Comparison of ENCODE assay signal across 15 cellular contexts in the genomic region with DNA sequence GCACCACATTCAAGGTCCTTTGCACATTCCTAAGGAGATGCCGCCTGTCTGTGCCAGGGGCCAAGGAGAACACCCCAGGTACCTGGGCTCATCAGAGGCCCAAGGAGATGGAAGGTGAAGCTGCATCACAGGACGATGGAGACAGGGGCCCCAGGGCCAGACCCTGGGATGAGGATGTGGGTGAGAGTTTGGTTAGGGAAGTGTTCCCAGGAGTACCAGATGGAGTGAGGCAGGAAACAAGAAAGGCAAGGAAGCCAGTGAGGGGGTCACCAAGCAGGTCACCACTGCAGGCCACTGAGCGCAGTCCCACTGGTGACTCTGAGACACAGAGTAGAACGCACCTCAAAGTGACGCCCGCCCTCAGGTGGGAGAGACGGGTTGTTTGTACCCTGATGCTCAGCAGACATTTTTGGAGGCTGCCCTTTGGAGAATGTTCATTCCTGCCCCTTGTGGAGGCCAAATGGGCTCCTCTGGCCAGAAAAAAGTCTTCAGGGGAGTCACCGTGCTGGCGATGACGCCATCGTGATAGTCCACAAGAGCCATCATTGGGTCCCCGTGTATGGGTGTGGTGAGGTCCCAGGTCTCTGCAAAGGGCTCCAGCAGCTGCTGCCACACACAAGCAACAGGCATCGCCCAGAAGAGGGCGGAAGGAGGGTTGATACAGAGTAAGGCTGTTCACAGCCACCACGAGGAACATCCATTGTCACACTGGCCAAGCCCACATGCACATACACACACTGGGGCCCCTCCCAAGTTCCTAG. TPM values are rescaled to one million over a fixed set of nuclear protein-coding genes. Genes with fewer than 3 reads are reported as not detected.
DNase-seq lines count a peak whose midpoint lies in the region; ATAC-seq, FAIRE-seq and TF ChIP-seq lines count a peak whose summit lies in the region.
"Had no signal": no experiment of that assay in that cellular context is flagged by ENCODE, and none has a peak within 500 bp of the region (broad histone marks: within the 10 kb centered on the region; RNA-seq: fewer than 3 reads in every experiment).

No MANE protein-coding gene starts in this region.

- ATAC-seq in activated naive CD8-positive, alpha-beta T cell treated with anti-CD3 and anti-CD28 coated beads, Interleukin-2, amount 50 U/mL, for 24 hours = no peak
- peak; percentile 53 for ATAC-seq in GM12878
- ATAC-seq in stimulated activated effector memory CD8-positive, alpha-beta T cell treated with anti-CD3 and anti-CD28 coated beads, Interleukin-12 subunit alpha, Interleukin-12 subunit beta, amount 100 ng/mL, for 72 hours = no peak

- H3K27ac Mint-ChIP-seq in activated naive CD8-positive, alpha-beta T cell treated with anti-CD3 and anti-CD28 coated beads for 36 hours = peak overlapping the region; percentile 51
- no peak overlapping the region for H3K27ac Mint-ChIP-seq in activated naive CD8-positive, alpha-beta T cell treated with anti-CD3 and anti-CD28 coated beads, Interleukin-2, amount 50 U/mL, for 24 hours
- H3K27ac Mint-ChIP-seq in stimulated activated effector memory CD8-positive, alpha-beta T cell treated with anti-CD3 and anti-CD28 coated beads, Interleukin-12 subunit alpha, Interleukin-12 subunit beta, amount 100 ng/mL, for 72 hours = peak overlapping the region; percentile 40
- no peak overlapping the region for H3K27ac Mint-ChIP-seq in HFFc6
- H3K27ac Mint-ChIP-seq: activated naive CD8-positive, alpha-beta T cell had no signal

- RAD21 ChIA-PET in GM12878 (lab: Charles Lee; ENCODE audit: unreplicated experiment) = interaction anchor here (1.3 to 3.1 kb wide), 3 partner anchors 78 to 105 kb away, joined by 3 to 12 read pairs (median 9); no protein-coding TSS in a partner anchor

- H3K4me1 ChIP-seq in Loucy (ENCODE audit: insufficient read depth, low read length, poor library complexity, severe bottlenecking) (peaks cover 20% of the 10 kb centered on the region), GM12878 (ENCODE audit: control insufficient read depth, insufficient read depth, low read length) (peaks cover 5% of the 10 kb centered on the region)

- TF ChIP-seq RAD21 in GM12878 (IDR thresholded peaks at IDR 0.05; ENCODE audit: insufficient read depth, low read depth, low read length) = 0 out of 2 replicates have a peak, but pooled peaks have one; percentile 9

- POLR2A ChIA-PET in GM12878 (lab: Charles Lee) = interaction anchor here (1.3 kb wide), 1 partner anchor 106 kb away, joined by 3 read pairs; no protein-coding TSS in a partner anchor

- no peak overlapping the region for H3K4me3 Mint-ChIP-seq in activated naive CD8-positive, alpha-beta T cell treated with anti-CD3 and anti-CD28 coated beads for 36 hours
- no peak overlapping the region for H3K4me3 Mint-ChIP-seq in activated naive CD8-positive, alpha-beta T cell treated with anti-CD3 and anti-CD28 coated beads, Interleukin-2, amount 50 U/mL, for 24 hours
- H3K4me3 Mint-ChIP-seq in stimulated activated effector memory CD8-positive, alpha-beta T cell treated with anti-CD3 and anti-CD28 coated beads, Interleukin-12 subunit alpha, Interleukin-12 subunit beta, amount 100 ng/mL, for 72 hours = no peak overlapping the region
- no peak overlapping the region for H3K4me3 Mint-ChIP-seq in HFFc6
- H3K4me3 Mint-ChIP-seq: activated naive CD8-positive, alpha-beta T cell had no signal

- SMC1A ChIA-PET in GM12878 (lab: Charles Lee; ENCODE audit: uncharacterized antibody, unreplicated experiment) = interaction anchor here (0.9 to 1.1 kb wide), 4 partner anchors 25 to 105 kb away, joined by 3 to 4 read pairs (median 4); no protein-coding TSS in a partner anchor

- TF ChIP-seq POLR2A in GM12878 (IDR thresholded peaks at IDR 0.05; ENCODE audit: low read depth, low read length) = no peak

- no peaks in the 10 kb centered on the region for H3K36me3 Mint-ChIP-seq in activated naive CD8-positive, alpha-beta T cell treated with anti-CD3 and anti-CD28 coated beads for 36 hours
- H3K36me3 Mint-ChIP-seq in activated naive CD8-positive, alpha-beta T cell treated with anti-CD3 and anti-CD28 coated beads, Interleukin-2, amount 50 U/mL, for 24 hours (ENCODE audit: low read depth) = no peaks in the 10 kb centered on the region
- no peaks in the 10 kb centered on the region for H3K36me3 Mint-ChIP-seq in stimulated activated effector memory CD8-positive, alpha-beta T cell treated with anti-CD3 and anti-CD28 coated beads, Interleukin-12 subunit alpha, Interleukin-12 subunit beta, amount 100 ng/mL, for 72 hours
- no peaks in the 10 kb centered on the region for H3K36me3 Mint-ChIP-seq in HFFc6 (ENCODE audit: low read depth)
- H3K36me3 Mint-ChIP-seq: activated naive CD8-positive, alpha-beta T cell had no signal

- H3K9me3 ChIP-seq in Loucy (ENCODE audit: insufficient read depth, low read depth, low read length) (no peaks in the 10 kb centered on the region), GM12878 (replicated peaks; ENCODE audit: control insufficient read depth, insufficient read depth, low read length) (no peaks in the 10 kb centered on the region)
- H3K9me3 ChIP-seq: breast epithelium, Caco-2, gastroesophageal sphincter, left lung had no signal

- peak; percentile 23; the same call in 1 of the 2 replicates for TF ChIP-seq CTCF in Loucy (conservative IDR thresholded peaks at IDR 0.05; ENCODE audit: low read length)
- peak in 1 of 3 experiments; percentile 22; a peak in 1 of 6 replicates for TF ChIP-seq CTCF in GM12878 (IDR thresholded peaks at IDR 0.05 in 2 of 3, conservative IDR thresholded peaks at IDR 0.05 in 1 of 3; ENCODE audit: control insufficient read depth in 2 of 3, extremely low read depth in 1 of 3, insufficient read depth in 1 of 3, low read depth in 3 of 3, low read length in 3 of 3)
- no peak for TF ChIP-seq CTCF in brain microvascular endothelial cell (IDR thresholded peaks at IDR 0.05; ENCODE audit: low read depth, low read length, missing control alignments)
- TF ChIP-seq CTCF in HFFc6 (IDR thresholded peaks at IDR 0.05) = no peak

- in situ Hi-C loops in GM12878 (cut with MboI) = no loop called here
- in situ Hi-C loops in brain microvascular endothelial cell (cut with HindIII; ENCODE audit: low pct_ligation_motif_present, low sequenced_read_pairs) = no loop called here

- intact Hi-C loops in GM12878 (cut with micrococcal nuclease; ENCODE audit: unreplicated experiment) = loop anchor here (5.0 kb wide), 1 partner anchor 127 kb away; no protein-coding TSS in a partner anchor

- H3F3A ChIP-seq in Loucy (ENCODE audit: low read depth) = no peaks in the 10 kb centered on the region

- peaks cover 16% of the 10 kb centered on the region for H3K4me1 Mint-ChIP-seq in activated naive CD8-positive, alpha-beta T cell treated with anti-CD3 and anti-CD28 coated beads for 36 hours
- peaks cover 15% of the 10 kb centered on the region for H3K4me1 Mint-ChIP-seq in activated naive CD8-positive, alpha-beta T cell treated with anti-CD3 and anti-CD28 coated beads, Interleukin-2, amount 50 U/mL, for 24 hours
- peaks cover 17% of the 10 kb centered on the region for H3K4me1 Mint-ChIP-seq in stimulated activated effector memory CD8-positive, alpha-beta T cell treated with anti-CD3 and anti-CD28 coated beads, Interleukin-12 subunit alpha, Interleukin-12 subunit beta, amount 100 ng/mL, for 72 hours
- H3K4me1 Mint-ChIP-seq in HFFc6 (ENCODE audit: low read depth) = peaks cover 15% of the 10 kb centered on the region

- H3K4me3 ChIP-seq in Loucy (ENCODE audit: low read length, poor library complexity, severe bottlenecking) (no peak overlapping the region), GM12878 (no peak overlapping the region), brain microvascular endothelial cell (ENCODE audit: low read depth, low read length) (no peak overlapping the region)
- H3K4me3 ChIP-seq: breast epithelium, gastroesophageal sphincter, left lung, skin epidermis had no signal

- H2AFZ ChIP-seq in Loucy (ENCODE audit: low read length) (no peak overlapping the region), GM12878 (ENCODE audit: control insufficient read depth, low read depth, low read length) (no peak overlapping the region)

- no TSS peak for BruUV-seq in GM12878 (replicated peaks; lab: Mats Ljungman, UMichigan)

- H3K4me2 ChIP-seq in Loucy (ENCODE audit: low read depth, low read length, poor library complexity, severe bottlenecking) = no peak overlapping the region
- no peak overlapping the region for H3K4me2 ChIP-seq in GM12878 (ENCODE audit: control insufficient read depth, insufficient read depth)

- no peak overlapping the region for H3K27ac ChIP-seq in GM12878 (ENCODE audit: control insufficient read depth, insufficient read depth)
- H3K27ac ChIP-seq in brain microvascular endothelial cell = no peak overlapping the region
- H3K27ac ChIP-seq: breast epithelium, gastroesophageal sphincter, left lung, skin epidermis had no signal

- no peaks in the 10 kb centered on the region for H3K27me3 Mint-ChIP-seq in activated naive CD8-positive, alpha-beta T cell treated with anti-CD3 and anti-CD28 coated beads for 36 hours
- no peaks in the 10 kb centered on the region for H3K27me3 Mint-ChIP-seq in activated naive CD8-positive, alpha-beta T cell treated with anti-CD3 and anti-CD28 coated beads, Interleukin-2, amount 50 U/mL, for 24 hours
- peaks cover 7% of the 10 kb centered on the region for H3K27me3 Mint-ChIP-seq in HFFc6 (ENCODE audit: insufficient read depth)
- H3K27me3 Mint-ChIP-seq: activated naive CD8-positive, alpha-beta T cell had no signal

- no peaks in the 10 kb centered on the region for H3K9me3 Mint-ChIP-seq in activated naive CD8-positive, alpha-beta T cell treated with anti-CD3 and anti-CD28 coated beads for 36 hours
- no peaks in the 10 kb centered on the region for H3K9me3 Mint-ChIP-seq in activated naive CD8-positive, alpha-beta T cell treated with anti-CD3 and anti-CD28 coated beads, Interleukin-2, amount 50 U/mL, for 24 hours
- H3K9me3 Mint-ChIP-seq in stimulated activated effector memory CD8-positive, alpha-beta T cell treated with anti-CD3 and anti-CD28 coated beads, Interleukin-12 subunit alpha, Interleukin-12 subunit beta, amount 100 ng/mL, for 72 hours = no peaks in the 10 kb centered on the region
- H3K9me3 Mint-ChIP-seq in HFFc6 = no peaks in the 10 kb centered on the region

- no peaks in the 10 kb centered on the region for H3K27me3 ChIP-seq in Loucy (ENCODE audit: insufficient read depth, low read length, poor library complexity, severe bottlenecking)
- H3K27me3 ChIP-seq in GM12878 (replicated peaks in 1 of 2; ENCODE audit: control insufficient read depth in 2 of 2, insufficient read depth in 2 of 2, low read length in 1 of 2) = no peaks in the 10 kb centered on the region
- H3K27me3 ChIP-seq in brain microvascular endothelial cell (replicated peaks) = no peaks in the 10 kb centered on the region
- H3K27me3 ChIP-seq: breast epithelium, gastroesophageal sphincter, left lung had no signal

- H3K79me2 ChIP-seq in Loucy (ENCODE audit: insufficient read depth, low read length) = no peaks in the 10 kb centered on the region
- H3K79me2 ChIP-seq in GM12878 (ENCODE audit: control insufficient read depth, insufficient read depth, low read length) = no peaks in the 10 kb centered on the region

- H3K36me3 ChIP-seq in Loucy (ENCODE audit: insufficient read depth, low read length) (no peaks in the 10 kb centered on the region), GM12878 (ENCODE audit: control insufficient read depth in 2 of 2, insufficient read depth in 2 of 2, low read length in 1 of 2) (no peaks in the 10 kb centered on the region), brain microvascular endothelial cell (replicated peaks) (no peaks in the 10 kb centered on the region)
- H3K36me3 ChIP-seq: breast epithelium, gastroesophageal sphincter, left lung had no signal

- WGBS in GM12878 (ENCODE audit: insufficient coverage, insufficient replicate concordance, low lambda C conversion rate, missing lambda C conversion rate) = 37% methylated on average over 15 of the region's 15 CpGs

- H3K9me2 ChIP-seq in Loucy (replicated peaks; ENCODE audit: low read depth, low read length) = no peaks in the 10 kb centered on the region

- CTCF ChIA-PET in GM12878 (lab: Yijun Ruan, JAX) = interaction anchor here (0.9 to 10.4 kb wide), 12 partner anchors 9 to 127 kb away, joined by 3 to 118 read pairs (median 4); partner anchors contain the start of gene CKLF

- no peak for DNase-seq in activated naive CD8-positive, alpha-beta T cell treated with anti-CD3 and anti-CD28 coated beads for 36 hours
- no peak for DNase-seq in activated naive CD8-positive, alpha-beta T cell treated with anti-CD3 and anti-CD28 coated beads, Interleukin-2, amount 50 U/mL, for 24 hours
- no peak for DNase-seq in GM12878 (ENCODE audit: low read depth, low spot score)
- DNase-seq in stimulated activated effector memory CD8-positive, alpha-beta T cell treated with anti-CD3 and anti-CD28 coated beads, Interleukin-12 subunit alpha, Interleukin-12 subunit beta, amount 100 ng/mL, for 72 hours (ENCODE audit: low spot score in 2 of 2) = no peak
- DNase-seq in brain microvascular endothelial cell = no peak
- DNase-seq in medulla oblongata (ENCODE audit: extremely low spot score) = no peak
- no peak for DNase-seq in HFFc6
- DNase-seq: NCI-H1436 treated with DMSO at 0.1 percent for 48 hours had no signal

- H4K20me1 ChIP-seq in Loucy (ENCODE audit: insufficient read depth, low read length, poor library complexity, severe bottlenecking) (no peaks in the 10 kb centered on the region), GM12878 (ENCODE audit: control insufficient read depth, insufficient read depth) (no peaks in the 10 kb centered on the region)

- TF ChIP-seq EP300 in GM12878 (IDR thresholded peaks at IDR 0.05; ENCODE audit: borderline replicate concordance in 1 of 2, control insufficient read depth in 1 of 2, low read depth in 2 of 2, low read length in 2 of 2) = no peak

- H3K9ac ChIP-seq in Loucy (ENCODE audit: low read depth, low read length, poor library complexity, severe bottlenecking) (no peak overlapping the region), GM12878 (ENCODE audit: control insufficient read depth, insufficient read depth, low read length) (no peak overlapping the region)

- FAIRE-seq in GM12878 (lab: Jason Lieb, UNC) = no peak

RNA-seq across cellular contexts. Expression of gene BEAN1, which starts 57.5 kb away (rescaled TPM):
- total RNA-seq in activated naive CD8-positive, alpha-beta T cell treated with anti-CD3 and anti-CD28 coated beads for 36 hours = not detected
- total RNA-seq in GM12878 (2013; cell fraction: nucleolus; rRNA removed) = not detected in 2 replicates
- total RNA-seq in GM12878 (2014; rRNA removed) (not detected in 2 replicates), GM12878 (2014; rRNA removed; fragmentation: Illumina TruSeq; extraction: Trizol) (not detected in 2 replicates), GM12878 (2021) (not detected in 2 replicates)
- polyA plus RNA-seq in GM12878 (2011; ENCODE audit: low read depth) = not detected
- polyA plus RNA-seq in GM12878 (2011; rRNA removed) (not detected in 2 replicates), GM12878 (2014; fragmentation: Illumina TruSeq; extraction: Trizol) (not detected in 2 replicates), GM12878 (2014; fragmentation: Nextera tagmentation; extraction: Ambion mirVana) (not detected), GM12878 (2014; rRNA removed) (not detected in 2 replicates), GM12878 (2016; fragmentation: Nextera tagmentation; extraction: Ambion mirVana) (not detected)
- polyA plus RNA-seq in GM12878 (2011; cell fraction: cytosol; rRNA removed) = not detected in 2 replicates
- polyA plus RNA-seq in GM12878 (2011; cell fraction: nucleus; rRNA removed) = not detected in 2 replicates
- 0.12 TPM in 1 of 2 replicates, not detected in the other for polyA plus RNA-seq in GM12878 (2012)
- not detected in 2 replicates for polyA minus RNA-seq in GM12878 (2011; rRNA and poly(A)+ RNA removed)
- polyA minus RNA-seq in GM12878 (2011; cell fraction: cytosol; rRNA and poly(A)+ RNA removed) = not detected in 2 replicates
- not detected in 2 replicates for polyA minus RNA-seq in GM12878 (2011; cell fraction: nucleus; rRNA and poly(A)+ RNA removed)
- not detected for total RNA-seq in HFFc6 (2021; fragmentation: NEBNext Ultra II Directional; extraction: Animal tissue kit (Norgen Biotek cat#: 25700))
- total RNA-seq: Caco-2 had no signal

Comparison
In these comparisons a context has a peak if more than half of its experiments do, and no peak if none do; other contexts are left out.
1. H3K27ac Mint-ChIP-seq: peak in activated naive CD8-positive, alpha-beta T cell treated with anti-CD3 and anti-CD28 coated beads for 36 hours (single experiment) and stimulated activated effector memory CD8-positive, alpha-beta T cell treated with anti-CD3 and anti-CD28 coated beads, Interleukin-12 subunit alpha, Interleukin-12 subunit beta, amount 100 ng/mL, for 72 hours (single experiment); none in activated naive CD8-positive, alpha-beta T cell treated with anti-CD3 and anti-CD28 coated beads, Interleukin-2, amount 50 U/mL, for 24 hours (single experiment) and HFFc6 (single experiment).